Comparison of ENCODE assay signal across 23 cellular contexts in genomic region chr18:45287531-45287930, GRCh38.
A peak's percentile ranks its signal among the peaks of the same experiment; 100 is the strongest.
DNase-seq lines count a peak whose midpoint lies in the region; ATAC-seq and TF ChIP-seq lines count a peak whose summit lies in the region.
"Had no signal": no experiment of that assay in that cellular context is flagged by ENCODE, and none has a peak within 500 bp of the region (broad histone marks: within the 10 kb centered on the region; RNA-seq: fewer than 3 reads in every experiment).

No MANE protein-coding gene starts in this region.

- H3K27me3 ChIP-seq in heart right ventricle (peaks cover 0 to 7% (median 0%) of the 10 kb centered on the region in 7 donors), body of pancreas (no peaks in the 10 kb centered on the region), stomach (no peaks in the 10 kb centered on the region), A673 (replicated peaks; ENCODE audit: insufficient read depth, low read depth, low read length, poor library complexity) (peaks cover 8% of the 10 kb centered on the region), SK-N-SH (ENCODE audit: insufficient read depth) (no peaks in the 10 kb centered on the region)
- H3K27me3 ChIP-seq in CD8-positive, alpha-beta memory T cell (ENCODE audit: insufficient read depth, low read length, poor library complexity, severe bottlenecking): no peaks in the 10 kb centered on the region
- H3K27me3 ChIP-seq: SJSA1 had no signal

- no peak overlapping the region for H3K27ac Mint-ChIP-seq in CD8-positive, alpha-beta memory T cell
- H3K27ac Mint-ChIP-seq: CD4-positive, alpha-beta memory T cell; T-cell had no signal

- no peaks in the 10 kb centered on the region for H3K9me2 ChIP-seq in SK-N-SH

- no TSS peak for BruUV-seq in A673 (replicated peaks; lab: Mats Ljungman, UMichigan)

- H3K4me3 ChIP-seq in heart right ventricle (no peak overlapping the region), body of pancreas (no peak overlapping the region), stomach (no peak overlapping the region), A673 (ENCODE audit: low read depth, low read length, poor library complexity, severe bottlenecking) (no peak overlapping the region), SK-N-SH (ENCODE audit: low read depth in 2 of 2, low read length in 1 of 2) (no peak overlapping the region)
- H3K4me3 ChIP-seq in CD8-positive, alpha-beta memory T cell (ENCODE audit: low read length): no peak overlapping the region
- H3K4me3 ChIP-seq: GM12878, SJSA1 had no signal

- no peak for TF ChIP-seq POLR2A in body of pancreas (IDR thresholded peaks at IDR 0.05)
- TF ChIP-seq POLR2A in stomach (IDR thresholded peaks at IDR 0.05): no peak

- no peak overlapping the region for H3K9ac ChIP-seq in SK-N-SH

- H3K27ac ChIP-seq in heart right ventricle (no peak overlapping the region), body of pancreas (no peak overlapping the region), stomach (no peak overlapping the region), A673 (ENCODE audit: low read depth, low read length, poor library complexity, severe bottlenecking) (no peak overlapping the region), SK-N-SH (ENCODE audit: low read depth in 2 of 2, low read length in 1 of 2) (no peak overlapping the region)
- H3K27ac ChIP-seq in CD8-positive, alpha-beta memory T cell (ENCODE audit: low read depth, low read length): no peak overlapping the region
- H3K27ac ChIP-seq: SJSA1 had no signal

- CTCF ChIA-PET in A673 (lab: Charles Lee): no interaction called here
- CTCF ChIA-PET in SK-N-SH (lab: Yijun Ruan, JAX): interaction anchor here (4.4 kb wide), 1 partner anchor 13 kb away, joined by 21 read pairs; no protein-coding TSS in a partner anchor
- CTCF ChIA-PET in CD8-positive, alpha-beta memory T cell (lab: Charles Lee): interaction anchor here (0.8 kb wide), 1 partner anchor 11 kb away, joined by 4 read pairs; no protein-coding TSS in a partner anchor

- TF ChIP-seq EP300 in stomach (IDR thresholded peaks at IDR 0.05) (no peak), SK-N-SH (IDR thresholded peaks at IDR 0.05; ENCODE audit: borderline replicate concordance in 1 of 2, low read depth in 1 of 2, low read length in 1 of 2) (no peak)

- intact Hi-C loops in heart right ventricle (cut with DNase I) (no loop called here), cardiac septum (cut with DNase I) (no loop called here), body of pancreas (cut with DNase I) (no loop called here), stomach (cut with DNase I; ENCODE audit: low total_unique reads) (no loop called here), A673 (cut with micrococcal nuclease; ENCODE audit: unreplicated experiment) (no loop called here)

- peaks cover 4 to 14% of the 10 kb centered on the region in 2 donors for H3K27me3 Mint-ChIP-seq in CD8-positive, alpha-beta memory T cell

- POLR2A ChIA-PET in A673 (lab: Charles Lee; ENCODE audit: low non-redundant PET): interaction anchor here (0.7 kb wide), 1 partner anchor 115 kb away, joined by 6 read pairs; no protein-coding TSS in a partner anchor
- POLR2A ChIA-PET in SK-N-SH (lab: Yijun Ruan, JAX): no interaction called here
- POLR2A ChIA-PET in CD8-positive, alpha-beta memory T cell (lab: Charles Lee): no interaction called here

- no peak overlapping the region for H3K4me3 Mint-ChIP-seq in CD8-positive, alpha-beta memory T cell
- H3K4me3 Mint-ChIP-seq: CD4-positive, alpha-beta memory T cell; T-cell had no signal

- ATAC-seq in heart right ventricle (peak in 1 of 8 donors; percentile 42), body of pancreas (no peak)
- ATAC-seq: GM12878, T-cell had no signal

- no peaks in the 10 kb centered on the region for H3K4me1 Mint-ChIP-seq in CD8-positive, alpha-beta memory T cell
- H3K4me1 Mint-ChIP-seq: CD4-positive, alpha-beta memory T cell; T-cell had no signal

- no peak for TF ChIP-seq RAD21 in SK-N-SH (IDR thresholded peaks at IDR 0.05; ENCODE audit: low read length)

- H3K9me3 ChIP-seq in heart right ventricle: no peaks in the 10 kb centered on the region
- no peaks in the 10 kb centered on the region for H3K9me3 ChIP-seq in body of pancreas
- no peaks in the 10 kb centered on the region for H3K9me3 ChIP-seq in stomach
- H3K9me3 ChIP-seq in A673 (ENCODE audit: low read depth, low read length, poor library complexity, severe bottlenecking): no peaks in the 10 kb centered on the region
- no peaks in the 10 kb centered on the region for H3K9me3 ChIP-seq in SK-N-SH
- no peaks in the 10 kb centered on the region for H3K9me3 ChIP-seq in CD8-positive, alpha-beta memory T cell (ENCODE audit: low read length)
- H3K9me3 ChIP-seq: SJSA1 had no signal

- H3F3A ChIP-seq in SK-N-SH (replicated peaks; ENCODE audit: insufficient read depth): no peaks in the 10 kb centered on the region

- no peak overlapping the region for H2AFZ ChIP-seq in SK-N-SH (ENCODE audit: low read depth)

- H3K36me3 Mint-ChIP-seq in CD8-positive, alpha-beta memory T cell: no peaks in the 10 kb centered on the region
- H3K36me3 Mint-ChIP-seq: CD4-positive, alpha-beta memory T cell; T-cell had no signal

- 40 to 42% methylated on average over 9 of the region's 9 CpGs for WGBS in heart right ventricle, 2 donors
- 46 to 54% methylated on average over 9 of the region's 9 CpGs for WGBS in body of pancreas, 2 donors
- WGBS in stomach, 5 donors: 48 to 64% (median 55%) methylated on average over 9 of the region's 9 CpGs
- WGBS in SK-N-SH (ENCODE audit: low lambda C conversion rate): 78% methylated on average over 8 of the region's 9 CpGs

- H3K9me3 Mint-ChIP-seq in CD8-positive, alpha-beta memory T cell: no peaks in the 10 kb centered on the region
- H3K9me3 Mint-ChIP-seq: CD4-positive, alpha-beta memory T cell; T-cell had no signal

- no peaks in the 10 kb centered on the region for H4K20me1 ChIP-seq in SK-N-SH (ENCODE audit: insufficient read depth)

- H3K36me3 ChIP-seq in heart right ventricle (no peaks in the 10 kb centered on the region), body of pancreas (replicated peaks in 1 of 2; ENCODE audit: insufficient read depth in 1 of 2, low read depth in 2 of 2) (no peaks in the 10 kb centered on the region), stomach (no peaks in the 10 kb centered on the region), A673 (ENCODE audit: insufficient read depth, low read length, poor library complexity, severe bottlenecking) (no peaks in the 10 kb centered on the region), SK-N-SH (replicated peaks in 1 of 2; ENCODE audit: control insufficient read depth in 1 of 2, insufficient read depth in 2 of 2, low read length in 1 of 2) (no peaks in the 10 kb centered on the region)
- H3K36me3 ChIP-seq in CD8-positive, alpha-beta memory T cell (ENCODE audit: insufficient read depth, low read length): no peaks in the 10 kb centered on the region
- H3K36me3 ChIP-seq: SJSA1 had no signal

- H3K4me1 ChIP-seq in heart right ventricle (no peaks in the 10 kb centered on the region), body of pancreas (no peaks in the 10 kb centered on the region), stomach (no peaks in the 10 kb centered on the region), A673 (ENCODE audit: insufficient read depth, low read length, poor library complexity, severe bottlenecking) (peaks cover 11% of the 10 kb centered on the region), SK-N-SH (ENCODE audit: control insufficient read depth in 1 of 2, insufficient read depth in 2 of 2, low read depth in 1 of 2, low read length in 1 of 2) (peaks cover 0 to 10% of the 10 kb centered on the region in 2 experiments; a peak in 2 of 4 replicates)
- no peaks in the 10 kb centered on the region for H3K4me1 ChIP-seq in CD8-positive, alpha-beta memory T cell (ENCODE audit: insufficient read depth, low read length)

- no peak overlapping the region for H3K4me2 ChIP-seq in SK-N-SH

- no peaks in the 10 kb centered on the region for H3K79me2 ChIP-seq in SK-N-SH (ENCODE audit: insufficient read depth)

- DNase-seq in heart right ventricle (peak; percentile 7 to 28), cardiac septum (ENCODE audit: low spot score) (no peak), body of pancreas (peak; percentile 16 to 70 (median 50)), mucosa of gallbladder (ENCODE audit: low spot score) (peak; percentile 56), stomach (peak; percentile 63), A673 (ENCODE audit: low spot score) (no peak), SK-N-SH (no peak)
- no peak for DNase-seq in CD8-positive, alpha-beta memory T cell
- DNase-seq: C1 segment of cervical spinal cord; CD4-positive, alpha-beta memory T cell; DMS 273 treated with DMSO at 0.1 percent for 48 hours; DMS79; EL; GDM1; GOT3; HCEC 1CT; NCI-H2029; NCI-H446 treated with DMSO at 0.1 percent for 48 hours; NCI-H526 treated with DMSO at 0.1 percent for 48 hours; OCI-M1; T-cell had no signal

- no peak for TF ChIP-seq CTCF in heart right ventricle (IDR thresholded peaks at IDR 0.05)
- TF ChIP-seq CTCF in body of pancreas (IDR thresholded peaks at IDR 0.05): no peak
- no peak for TF ChIP-seq CTCF in stomach (IDR thresholded peaks at IDR 0.05)
- no peak for TF ChIP-seq CTCF in A673 (conservative IDR thresholded peaks at IDR 0.05; ENCODE audit: low read depth, low read length)
- TF ChIP-seq CTCF in SK-N-SH (IDR thresholded peaks at IDR 0.05): no peak

TF ChIP-seq in SK-N-SH, 30 proteins besides CTCF, POLR2A, EP300 and RAD21 (continues in another document):
- TF ChIP-seq TCF12 (IDR thresholded peaks at IDR 0.05) (no peak), MXI1 (IDR thresholded peaks at IDR 0.05; ENCODE audit: low read depth, low read length) (no peak), CHD2 (IDR thresholded peaks at IDR 0.05; ENCODE audit: low read length, partially characterized antibody) (no peak), USF2 (IDR thresholded peaks at IDR 0.05; ENCODE audit: borderline replicate concordance, low read depth, low read length) (no peak), YY1 (IDR thresholded peaks at IDR 0.05; ENCODE audit: low read depth) (no peak), TEAD4 (IDR thresholded peaks at IDR 0.05; ENCODE audit: borderline replicate concordance, insufficient read depth) (no peak), PBX3 (IDR thresholded peaks at IDR 0.05) (no peak)

Comparison
In these comparisons a context has a peak if more than half of its experiments do, and no peak if none do; other contexts are left out.
1. DNase-seq: peak in heart right ventricle (2 of 2), body of pancreas (4 of 4), mucosa of gallbladder (single experiment) and stomach (single experiment); none in cardiac septum (single experiment), A673 (single experiment), SK-N-SH (single experiment) and CD8-positive, alpha-beta memory T cell (0 of 5).